In genomic region chr3:37686225-37686624, GRCh38 we compare ENCODE assay signal across 2 cellular contexts.
TF ChIP-seq lines count a peak whose summit lies in the region.

No MANE protein-coding gene starts in this region.

TF ChIP-seq in HepG2, 621 proteins besides CTCF, POLR2A, EP300 and RAD21 (continued from another document):
- TF ChIP-seq HNF1B (CRISPR knock-in tag; IDR thresholded peaks at IDR 0.05) (no peak), ZNF24 (IDR thresholded peaks at IDR 0.05) (no peak), ZNF724P (CRISPR knock-in tag; IDR thresholded peaks at IDR 0.05; ENCODE audit: borderline replicate concordance) (no peak), ZNF205 (CRISPR knock-in tag; IDR thresholded peaks at IDR 0.05) (no peak), ZFY (CRISPR knock-in tag; IDR thresholded peaks at IDR 0.05) (no peak), ISX (CRISPR knock-in tag; conservative IDR thresholded peaks at IDR 0.05) (no peak), YY1 (IDR thresholded peaks at IDR 0.05; ENCODE audit: insufficient read depth, insufficient replicate concordance, low read depth, low read length) (no peak), YEATS2 (CRISPR knock-in tag; IDR thresholded peaks at IDR 0.05; ENCODE audit: borderline replicate concordance) (no peak), ZBTB1 (CRISPR knock-in tag; IDR thresholded peaks at IDR 0.05; ENCODE audit: borderline replicate concordance) (no peak), NFRKB (IDR thresholded peaks at IDR 0.05) (no peak), MED13 (CRISPR knock-in tag; IDR thresholded peaks at IDR 0.05) (no peak), ARNTL (CRISPR knock-in tag; IDR thresholded peaks at IDR 0.05) (no peak), ERF (CRISPR knock-in tag; IDR thresholded peaks at IDR 0.05) (no peak), ZNF816 (CRISPR knock-in tag; IDR thresholded peaks at IDR 0.05; ENCODE audit: borderline replicate concordance) (no peak), TOE1 (CRISPR knock-in tag; IDR thresholded peaks at IDR 0.05) (no peak), SNAPC5 (CRISPR knock-in tag; IDR thresholded peaks at IDR 0.05; ENCODE audit: borderline replicate concordance) (no peak), ZNF207 (IDR thresholded peaks at IDR 0.05; ENCODE audit: borderline replicate concordance) (no peak)

TF ChIP-seq in WTC11, 78 proteins besides CTCF, POLR2A, EP300 and RAD21:
- TF ChIP-seq PRDM15 (CRISPR knock-in tag; IDR thresholded peaks at IDR 0.05) (no peak), HMGA2 (CRISPR knock-in tag; IDR thresholded peaks at IDR 0.05) (no peak)
TF ChIP-seq in WTC11: peak in this region for 0.
